ENCODE assay signal across 17 cellular contexts in genomic region chr7:135697276-135698049, GRCh38. TPM values are rescaled to one million over a fixed set of nuclear protein-coding genes. Genes with fewer than 3 reads are reported as not detected.
DNase-seq lines count a peak whose midpoint lies in the region; ATAC-seq and TF ChIP-seq lines count a peak whose summit lies in the region.
"Had no signal": no experiment of that assay in that cellular context is flagged by ENCODE, and none has a peak within 500 bp of the region (broad histone marks: within the 10 kb centered on the region; RNA-seq: fewer than 3 reads in every experiment).

No MANE protein-coding gene starts in this region.

- TF ChIP-seq CTCF in WTC11 (IDR thresholded peaks at IDR 0.05): no peak
- TF ChIP-seq CTCF in body of pancreas (IDR thresholded peaks at IDR 0.05): no peak

- WGBS in body of pancreas, 2 donors: 66 to 77% methylated on average over 8 of the region's 8 CpGs

- H3K9me3 ChIP-seq in body of pancreas: no peaks in the 10 kb centered on the region
- H3K9me3 ChIP-seq: BLaER1, Peyer's patch had no signal

- no peak overlapping the region for H3K4me3 ChIP-seq in body of pancreas
- H3K4me3 ChIP-seq: BLaER1, Peyer's patch had no signal

- no peak for TF ChIP-seq POLR2A in body of pancreas (IDR thresholded peaks at IDR 0.05)

- DNase-seq in activated naive CD8-positive, alpha-beta T cell treated with anti-CD3 and anti-CD28 coated beads for 36 hours: no peak
- DNase-seq in activated naive CD8-positive, alpha-beta T cell treated with anti-CD3 and anti-CD28 coated beads, Interleukin-2, amount 50 U/mL, for 24 hours: no peak
- no peak for DNase-seq in WTC11 (ENCODE audit: low spot score)
- peak; percentile 18 for DNase-seq in medulla oblongata (ENCODE audit: extremely low spot score)
- no peak for DNase-seq in NCI-H2227 (lab: John Stamatoyannopoulos, UW; ENCODE audit: unreplicated experiment)
- DNase-seq in ureter (ENCODE audit: low spot score): no peak
- DNase-seq in body of pancreas: no peak
- DNase-seq: CD8-positive, alpha-beta memory T cell; MM.1S; NCI-H1105; NCI-H1694 treated with DMSO at 0.1 percent for 48 hours; NCI-H446; Peyer's patch; SHP77 treated with DMSO at 0.1 percent for 48 hours had no signal

- no peaks in the 10 kb centered on the region for H3K27me3 ChIP-seq in body of pancreas
- H3K27me3 ChIP-seq: BLaER1, Peyer's patch had no signal

- H3K27ac Mint-ChIP-seq in activated naive CD8-positive, alpha-beta T cell treated with anti-CD3 and anti-CD28 coated beads for 36 hours: peak overlapping the region; percentile 21
- no peak overlapping the region for H3K27ac Mint-ChIP-seq in activated naive CD8-positive, alpha-beta T cell treated with anti-CD3 and anti-CD28 coated beads, Interleukin-2, amount 50 U/mL, for 24 hours
- peak overlapping the region; percentile 10 for H3K27ac Mint-ChIP-seq in WTC11

- H3K9me3 Mint-ChIP-seq in activated naive CD8-positive, alpha-beta T cell treated with anti-CD3 and anti-CD28 coated beads for 36 hours: no peaks in the 10 kb centered on the region
- H3K9me3 Mint-ChIP-seq in activated naive CD8-positive, alpha-beta T cell treated with anti-CD3 and anti-CD28 coated beads, Interleukin-2, amount 50 U/mL, for 24 hours: no peaks in the 10 kb centered on the region
- no peaks in the 10 kb centered on the region for H3K9me3 Mint-ChIP-seq in WTC11
- H3K9me3 Mint-ChIP-seq: CD8-positive, alpha-beta memory T cell had no signal

- intact Hi-C loops in body of pancreas (cut with DNase I): no loop called here

- H3K4me1 ChIP-seq in body of pancreas: no peaks in the 10 kb centered on the region
- H3K4me1 ChIP-seq: Peyer's patch had no signal

- no peak overlapping the region for H3K27ac ChIP-seq in body of pancreas
- H3K27ac ChIP-seq: 22Rv1, BLaER1, Peyer's patch had no signal

- no peak for ATAC-seq in activated naive CD8-positive, alpha-beta T cell treated with anti-CD3 and anti-CD28 coated beads, Interleukin-2, amount 50 U/mL, for 24 hours
- ATAC-seq in WTC11 (peak; percentile 79), body of pancreas (no peak), GM21737 (IDR thresholded peaks at IDR 0.05; ENCODE audit: unreplicated experiment) (no peak)

- no peak overlapping the region for H3K4me3 Mint-ChIP-seq in activated naive CD8-positive, alpha-beta T cell treated with anti-CD3 and anti-CD28 coated beads for 36 hours
- H3K4me3 Mint-ChIP-seq in activated naive CD8-positive, alpha-beta T cell treated with anti-CD3 and anti-CD28 coated beads, Interleukin-2, amount 50 U/mL, for 24 hours: no peak overlapping the region
- no peak overlapping the region for H3K4me3 Mint-ChIP-seq in WTC11
- H3K4me3 Mint-ChIP-seq: CD8-positive, alpha-beta memory T cell had no signal

- H3K4me1 Mint-ChIP-seq in activated naive CD8-positive, alpha-beta T cell treated with anti-CD3 and anti-CD28 coated beads for 36 hours: no peaks in the 10 kb centered on the region
- H3K4me1 Mint-ChIP-seq in activated naive CD8-positive, alpha-beta T cell treated with anti-CD3 and anti-CD28 coated beads, Interleukin-2, amount 50 U/mL, for 24 hours: no peaks in the 10 kb centered on the region
- peaks cover 8% of the 10 kb centered on the region for H3K4me1 Mint-ChIP-seq in WTC11
- H3K4me1 Mint-ChIP-seq: CD8-positive, alpha-beta memory T cell had no signal

- CTCF ChIA-PET in WTC11 (lab: Charles Lee): interaction anchor here (1.0 to 5.5 kb wide), 2 partner anchors 14 to 423 kb away, joined by 3 to 28 read pairs; no protein-coding TSS in a partner anchor

- H3K36me3 ChIP-seq in body of pancreas (replicated peaks in 1 of 2; ENCODE audit: insufficient read depth in 1 of 2, low read depth in 2 of 2): no peaks in the 10 kb centered on the region
- H3K36me3 ChIP-seq: BLaER1, Peyer's patch had no signal

- peaks cover 4% of the 10 kb centered on the region for H3K36me3 Mint-ChIP-seq in activated naive CD8-positive, alpha-beta T cell treated with anti-CD3 and anti-CD28 coated beads for 36 hours
- H3K36me3 Mint-ChIP-seq in activated naive CD8-positive, alpha-beta T cell treated with anti-CD3 and anti-CD28 coated beads, Interleukin-2, amount 50 U/mL, for 24 hours (ENCODE audit: low read depth): peaks cover under 1% of the 10 kb centered on the region
- peaks cover 3% of the 10 kb centered on the region; the same call in 1 of the 2 replicates for H3K36me3 Mint-ChIP-seq in WTC11

- POLR2A ChIA-PET in WTC11 (lab: Charles Lee): no interaction called here

- H3K27me3 Mint-ChIP-seq in activated naive CD8-positive, alpha-beta T cell treated with anti-CD3 and anti-CD28 coated beads for 36 hours: no peaks in the 10 kb centered on the region
- H3K27me3 Mint-ChIP-seq in activated naive CD8-positive, alpha-beta T cell treated with anti-CD3 and anti-CD28 coated beads, Interleukin-2, amount 50 U/mL, for 24 hours: no peaks in the 10 kb centered on the region
- H3K27me3 Mint-ChIP-seq in WTC11 (ENCODE audit: low read depth): no peaks in the 10 kb centered on the region
- H3K27me3 Mint-ChIP-seq: CD8-positive, alpha-beta memory T cell had no signal

TF ChIP-seq in WTC11, 78 proteins besides CTCF, POLR2A, EP300 and RAD21 (continues in another document):
- TF ChIP-seq NR2C2 (CRISPR knock-in tag; IDR thresholded peaks at IDR 0.05): no peak
- no peak for TF ChIP-seq HMGXB4 (CRISPR knock-in tag; IDR thresholded peaks at IDR 0.05)
- TF ChIP-seq SMAD4 (CRISPR knock-in tag; IDR thresholded peaks at IDR 0.05): no peak
- no peak for TF ChIP-seq AFF4 (CRISPR knock-in tag; IDR thresholded peaks at IDR 0.05; ENCODE audit: borderline replicate concordance)

RNA-seq across cellular contexts. Expression of gene SLC13A4, which starts 30.5 kb away (rescaled TPM):
- not detected for total RNA-seq in activated naive CD8-positive, alpha-beta T cell treated with anti-CD3 and anti-CD28 coated beads for 36 hours
- total RNA-seq in WTC11 (2021) (1.6 to 2.1 TPM (median 1.7 TPM) in 3 replicates), ureter (0.13 TPM), body of pancreas (not detected)
- total RNA-seq: CD8-positive, alpha-beta memory T cell; Peyer's patch had no signal

RNA-seq across cellular contexts. Expression of gene STMP1, which starts 35.1 kb away (rescaled TPM):
- total RNA-seq in activated naive CD8-positive, alpha-beta T cell treated with anti-CD3 and anti-CD28 coated beads for 36 hours: 10 to 100 TPM; 25.4 to 26.8 TPM
- total RNA-seq in WTC11 (2021) (26.1 to 31.6 TPM (median 30.4 TPM) in 3 replicates), ureter (32.9 TPM), body of pancreas (10 to 100 TPM; 10.5 to 15.6 TPM)

RNA-seq across cellular contexts. Expression of gene FAM180A, which starts 51.1 kb away (rescaled TPM):
- not detected for total RNA-seq in activated naive CD8-positive, alpha-beta T cell treated with anti-CD3 and anti-CD28 coated beads for 36 hours
- total RNA-seq in WTC11 (2021) (not detected in 3 replicates), ureter (1.1 TPM), body of pancreas (1 to 10 TPM in 1 of 2 donors, not detected in 1; 3.1 TPM)
- total RNA-seq: CD8-positive, alpha-beta memory T cell had no signal
